10 cellular contexts compared by ENCODE assay signal in the genomic region with DNA sequence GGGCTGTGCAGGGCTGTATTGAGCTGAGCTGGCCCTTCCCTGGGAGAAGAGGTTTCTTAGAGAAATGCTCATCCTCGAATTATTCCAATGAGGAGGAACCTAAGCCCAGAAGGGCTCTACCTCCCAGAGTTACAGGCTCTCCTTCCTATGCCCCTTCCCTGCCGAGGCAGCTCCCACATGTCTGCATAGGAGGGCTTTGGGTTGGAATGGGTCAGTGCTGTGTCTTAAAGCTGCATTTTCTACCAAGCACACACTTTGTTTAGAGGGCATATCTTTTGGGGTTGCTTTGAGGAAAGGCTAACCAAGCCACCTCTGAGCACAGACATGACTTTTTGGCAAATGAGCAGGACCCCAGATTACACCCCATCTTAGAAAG. TPM values are rescaled to one million over a fixed set of nuclear protein-coding genes. Genes with fewer than 3 reads are reported as not detected.
DNase-seq lines count a peak whose midpoint lies in the region; ATAC-seq and TF ChIP-seq lines count a peak whose summit lies in the region.
"Had no signal": no experiment of that assay in that cellular context is flagged by ENCODE, and none has a peak within 500 bp of the region (broad histone marks: within the 10 kb centered on the region; RNA-seq: fewer than 3 reads in every experiment).

No MANE protein-coding gene starts in this region.

- DNase-seq in coronary artery (ENCODE audit: low spot score) (no peak), trophoblast cell (no peak), NCI-H1105 treated with DMSO at 0.1 percent for 48 hours (lab: John Stamatoyannopoulos, UW) (no peak), SIG-M5 treated with dmso at 0.1 percent for 504 hours (lab: John Stamatoyannopoulos, UW; ENCODE audit: unreplicated experiment) (no peak), cerebellar nuclear complex (lab: John Stamatoyannopoulos, UW) (no peak)
- DNase-seq: heart left ventricle had no signal

- H4K12ac ChIP-seq in trophoblast cell (ENCODE audit: low read depth, low read length) = no peak overlapping the region

- H3K9me3 ChIP-seq in OCI-LY3 (ENCODE audit: insufficient read depth, low read length) = no peaks in the 10 kb centered on the region
- H3K9me3 ChIP-seq in trophoblast cell (ENCODE audit: insufficient read depth, low read depth, low read length) = no peaks in the 10 kb centered on the region
- H3K9me3 ChIP-seq: heart left ventricle had no signal

- no peak for ATAC-seq in GM21390 (IDR thresholded peaks at IDR 0.05; ENCODE audit: unreplicated experiment)
- ATAC-seq: GM23338 had no signal

- H4K8ac ChIP-seq in trophoblast cell (ENCODE audit: low read depth, low read length) = no peak overlapping the region

- peak overlapping the region; percentile 70 for H3K4me2 ChIP-seq in OCI-LY3 (ENCODE audit: low read length)
- H3K4me2 ChIP-seq in trophoblast cell (ENCODE audit: low read length) = no peak overlapping the region
- H3K4me2 ChIP-seq: GM23338 had no signal

- H2BK5ac ChIP-seq in trophoblast cell (ENCODE audit: low read depth, low read length, poor library complexity) = no peak overlapping the region

- H3K27ac ChIP-seq in ACC112 (ENCODE audit: low read depth, low read length) = peak overlapping the region; percentile 99
- peak overlapping the region; percentile 94 for H3K27ac ChIP-seq in OCI-LY3 (ENCODE audit: low read length)
- peak overlapping the region; percentile 29 to 72 for H3K27ac ChIP-seq in coronary artery
- peak overlapping the region; percentile 13 for H3K27ac ChIP-seq in trophoblast cell (ENCODE audit: low read depth, low read length)

- no peak overlapping the region for H2AK5ac ChIP-seq in trophoblast cell (ENCODE audit: low read length)

- peak overlapping the region; percentile 0 for H3K4ac ChIP-seq in trophoblast cell (ENCODE audit: low read depth, low read length)

- H3K4me3 ChIP-seq in ACC112 (ENCODE audit: low read depth, low read length) (peak overlapping the region; percentile 64), OCI-LY3 (ENCODE audit: low read length) (peak overlapping the region; percentile 48), coronary artery (peak overlapping the region; percentile 29), trophoblast cell (ENCODE audit: low read depth, low read length) (no peak overlapping the region)
- H3K4me3 ChIP-seq: GM23338 had no signal

- H2BK120ac ChIP-seq in trophoblast cell (ENCODE audit: insufficient read depth, low read length, poor library complexity) = peak overlapping the region; percentile 18

- peak overlapping the region; percentile 35 for H3K18ac ChIP-seq in trophoblast cell (ENCODE audit: low read length)

- peaks cover 82% of the 10 kb centered on the region for H4K20me1 ChIP-seq in OCI-LY3 (ENCODE audit: insufficient read depth, low read length)

- peaks cover 94% of the 10 kb centered on the region for H3K4me1 ChIP-seq in ACC112 (ENCODE audit: control insufficient read depth, insufficient read depth, low read length, unreplicated experiment)
- peaks cover 65% of the 10 kb centered on the region for H3K4me1 ChIP-seq in OCI-LY3 (ENCODE audit: low read length)
- peaks cover 27 to 48% of the 10 kb centered on the region in 2 experiments for H3K4me1 ChIP-seq in trophoblast cell (ENCODE audit: control insufficient read depth in 1 of 2, insufficient read depth in 2 of 2, low read length in 2 of 2)

- H3K36me3 ChIP-seq in ACC112 (ENCODE audit: insufficient read depth, low read length) (no peaks in the 10 kb centered on the region; the same call in 1 of the 2 replicates), OCI-LY3 (replicated peaks; ENCODE audit: low read depth, low read length) (peaks cover 68% of the 10 kb centered on the region), trophoblast cell (ENCODE audit: control insufficient read depth in 1 of 2, insufficient read depth in 2 of 2, low read length in 2 of 2) (peaks cover 14 to 15% of the 10 kb centered on the region in 2 experiments)

- WGBS in trophoblast cell (ENCODE audit: extremely low coverage, insufficient coverage, insufficient read length) = no CpG with 5 or more reads among the region's 2 CpGs

- H2AFZ ChIP-seq in ACC112 (ENCODE audit: low read length, unreplicated experiment) (peak overlapping the region; percentile 39), OCI-LY3 (ENCODE audit: low read depth, low read length) (no peak overlapping the region), trophoblast cell (ENCODE audit: insufficient read depth, low read length, poor library complexity) (peak overlapping the region; percentile 38)
- H2AFZ ChIP-seq: GM23338 had no signal

- no peak overlapping the region for H3K23ac ChIP-seq in trophoblast cell (ENCODE audit: low read length)

- H3K27me3 ChIP-seq in ACC112 (ENCODE audit: insufficient read depth, low read length) (no peaks in the 10 kb centered on the region), OCI-LY3 (ENCODE audit: low read depth, low read length) (no peaks in the 10 kb centered on the region), trophoblast cell (ENCODE audit: insufficient read depth, low read length) (no peaks in the 10 kb centered on the region)
- H3K27me3 ChIP-seq: heart left ventricle had no signal

- H3K79me1 ChIP-seq in trophoblast cell (ENCODE audit: low read length) = peaks cover 5% of the 10 kb centered on the region

- H3K14ac ChIP-seq in trophoblast cell (ENCODE audit: low read length) = no peak overlapping the region

- peaks cover 99% of the 10 kb centered on the region for H3K79me2 ChIP-seq in ACC112 (ENCODE audit: control insufficient read depth, insufficient read depth, low read length, unreplicated experiment)
- peaks cover 97% of the 10 kb centered on the region for H3K79me2 ChIP-seq in OCI-LY3 (ENCODE audit: low read length)
- H3K79me2 ChIP-seq in trophoblast cell (ENCODE audit: control insufficient read depth, insufficient read depth, low read length, poor library complexity) = peaks cover 26% of the 10 kb centered on the region

- TF ChIP-seq CTCF in OCI-LY3 (IDR thresholded peaks at IDR 0.05; ENCODE audit: low read depth, low read length) (no peak), coronary artery (IDR thresholded peaks at IDR 0.05) (no peak)

- H3K9ac ChIP-seq in OCI-LY3 (ENCODE audit: low read length) (peak overlapping the region; percentile 54; the same call in 1 of the 2 replicates), trophoblast cell (ENCODE audit: low read length) (no peak overlapping the region)

- peak overlapping the region; percentile 37 for H4K91ac ChIP-seq in trophoblast cell (ENCODE audit: low read depth, low read length)

- no peak overlapping the region for H2BK12ac ChIP-seq in trophoblast cell (ENCODE audit: low read length)

RNA-seq across cellular contexts. Expression of a gene that starts 9.1 kb away (rescaled TPM):
- polyA plus RNA-seq in trophoblast cell (2013) = 51.6 and 53.5 TPM in 2 replicates

Comparison
In these comparisons a context has a peak if more than half of its experiments do, and no peak if none do; other contexts are left out.
1. H3K27ac ChIP-seq: peak in every context shown above with its lines; median percentile 99 in ACC112; 94 in OCI-LY3; 50 in coronary artery; 13 in trophoblast cell.